ENCODE assay signal across 16 cellular contexts in the genomic region with DNA sequence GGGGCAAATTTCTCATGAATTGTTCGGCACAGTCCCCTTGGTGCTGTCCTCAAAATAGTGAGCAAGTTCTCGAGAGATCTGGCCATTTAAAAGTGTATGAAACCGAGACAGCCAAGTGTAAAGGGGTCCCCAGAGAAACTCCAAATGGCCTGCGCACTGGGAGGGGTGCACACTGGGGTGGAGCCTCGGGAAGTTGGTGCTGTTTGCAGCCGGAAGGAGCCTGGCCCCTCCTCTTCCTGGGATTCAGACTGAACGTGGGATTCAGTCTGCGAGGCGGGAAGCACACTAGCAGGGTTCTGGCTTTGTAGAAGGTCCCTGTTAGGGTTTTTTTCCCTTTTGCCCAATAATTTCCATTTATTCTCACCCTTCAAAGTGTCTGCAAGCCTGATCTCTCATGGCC. TPM values are rescaled to one million over a fixed set of nuclear protein-coding genes. Genes with fewer than 3 reads are reported as not detected.
DNase-seq lines count a peak whose midpoint lies in the region; ATAC-seq and TF ChIP-seq lines count a peak whose summit lies in the region.
"Had no signal": no experiment of that assay in that cellular context is flagged by ENCODE, and none has a peak within 500 bp of the region (broad histone marks: within the 10 kb centered on the region; RNA-seq: fewer than 3 reads in every experiment).

No MANE protein-coding gene starts in this region.

- H3K27me3 Mint-ChIP-seq in glutamatergic neuron (ENCODE audit: unreplicated experiment) = peaks cover 10% of the 10 kb centered on the region

- peaks cover 0 to 32% (median 14%) of the 10 kb centered on the region in 12 donors for H3K4me1 ChIP-seq in heart left ventricle
- H3K4me1 ChIP-seq in right cardiac atrium (ENCODE audit: control insufficient read depth, insufficient read depth, low read length) = peaks cover 6% of the 10 kb centered on the region
- H3K4me1 ChIP-seq in psoas muscle = no peaks in the 10 kb centered on the region
- H3K4me1 ChIP-seq: Peyer's patch had no signal

- no peaks in the 10 kb centered on the region for H3K36me3 ChIP-seq in heart left ventricle
- no peaks in the 10 kb centered on the region for H3K36me3 ChIP-seq in psoas muscle (ENCODE audit: insufficient read depth in 1 of 2, low read depth in 1 of 2)
- H3K36me3 ChIP-seq: MG63, Peyer's patch had no signal

- H3K27me3 ChIP-seq in heart left ventricle (no peaks in the 10 kb centered on the region), right cardiac atrium (ENCODE audit: control insufficient read depth, insufficient read depth) (no peaks in the 10 kb centered on the region), psoas muscle (ENCODE audit: insufficient read depth in 3 of 3, low read length in 2 of 3) (no peaks in the 10 kb centered on the region)
- H3K27me3 ChIP-seq: MG63, Peyer's patch had no signal

- H3K27ac Mint-ChIP-seq in glutamatergic neuron (ENCODE audit: unreplicated experiment) = no peak overlapping the region

- 36 to 58% (median 44%) methylated on average over 7 to 9 of the region's 9 CpGs for WGBS in heart left ventricle, 4 donors
- WGBS in right cardiac atrium = 45% methylated on average over 9 of the region's 9 CpGs
- 39 to 49% (median 43%) methylated on average over 7 to 9 of the region's 9 CpGs for WGBS in psoas muscle, 3 donors

- peak overlapping the region in 10 of 12 donors; percentile 10 to 79 (median 70) for H3K27ac ChIP-seq in heart left ventricle
- H3K27ac ChIP-seq in right cardiac atrium (ENCODE audit: low read length) = peak overlapping the region; percentile 44
- H3K27ac ChIP-seq in psoas muscle = peak overlapping the region; percentile 41
- H3K27ac ChIP-seq: Peyer's patch had no signal

- TF ChIP-seq CTCF in heart left ventricle (IDR thresholded peaks at IDR 0.05) = no peak
- no peak for TF ChIP-seq CTCF in glutamatergic neuron (IDR thresholded peaks at IDR 0.05; ENCODE audit: partially characterized antibody, unreplicated experiment)
- TF ChIP-seq CTCF in psoas muscle (IDR thresholded peaks at IDR 0.05) = no peak

- ATAC-seq in heart left ventricle (peak in 3 of 4 donors; percentile 76 to 87 (median 86)), Right ventricle myocardium inferior (no peak), right cardiac atrium (peak; percentile 82 to 92), psoas muscle (no peak), HG03432 (IDR thresholded peaks at IDR 0.05; ENCODE audit: unreplicated experiment) (no peak)

- peaks cover 32% of the 10 kb centered on the region for H3K4me1 Mint-ChIP-seq in glutamatergic neuron (ENCODE audit: low read depth, unreplicated experiment)

- H3K9me3 Mint-ChIP-seq in glutamatergic neuron (ENCODE audit: unreplicated experiment) = peaks cover 4% of the 10 kb centered on the region

- H3K4me3 ChIP-seq in heart left ventricle (no peak overlapping the region), right cardiac atrium (ENCODE audit: low read length) (no peak overlapping the region), psoas muscle (no peak overlapping the region)
- H3K4me3 ChIP-seq: MG63, Peyer's patch had no signal

- DNase-seq in heart left ventricle = peak in 4 of 5 donors; percentile 58 to 68 (median 62)
- DNase-seq in Right ventricle myocardium inferior (ENCODE audit: missing footprints) = no peak
- no peak for DNase-seq in glutamatergic neuron
- DNase-seq in right cardiac atrium = peak; percentile 54 to 66 (median 63)
- peak; percentile 18 to 61 for DNase-seq in psoas muscle
- no peak for DNase-seq in DMS153 treated with DMSO at 0.1 percent for 48 hours (lab: John Stamatoyannopoulos, UW; ENCODE audit: unreplicated experiment)
- no peak for DNase-seq in NCI-H187 (lab: John Stamatoyannopoulos, UW)
- DNase-seq: Calu3, KG1, MG63, NCI-H2029 treated with DMSO at 0.1 percent for 48 hours, NCI-H2227 treated with DMSO at 0.1 percent for 48 hours, NCI-H69, OCI-M1, Peyer's patch had no signal

- intact Hi-C loops in heart left ventricle (cut with DNase I) = no loop called here
- intact Hi-C loops in Right ventricle myocardium inferior (cut with DNase I) = loop anchor here (5.0 kb wide), 1 partner anchor 49 kb away; a partner anchor contains a TSS
- intact Hi-C loops in right cardiac atrium (cut with DNase I) = no loop called here
- intact Hi-C loops in psoas muscle (cut with DNase I) = no loop called here

- H3K36me3 Mint-ChIP-seq in glutamatergic neuron (ENCODE audit: unreplicated experiment) = no peaks in the 10 kb centered on the region

- peak in 1 of 2 donors; percentile 35 for TF ChIP-seq POLR2A in heart left ventricle (IDR thresholded peaks at IDR 0.05)

- H3K9me3 ChIP-seq in heart left ventricle (no peaks in the 10 kb centered on the region), right cardiac atrium (ENCODE audit: control insufficient read depth, low read length) (no peaks in the 10 kb centered on the region), psoas muscle (no peaks in the 10 kb centered on the region)
- H3K9me3 ChIP-seq: MG63, Peyer's patch had no signal

- peak overlapping the region; percentile 16 for H3K4me3 Mint-ChIP-seq in glutamatergic neuron (ENCODE audit: unreplicated experiment)

RNA-seq across cellular contexts. Expression of a gene that starts 48.8 kb away (rescaled TPM):
- total RNA-seq in heart left ventricle (1 to 10 TPM; 2.9 to 9.5 (median 7.7) TPM), Right ventricle myocardium inferior (5.4 TPM), glutamatergic neuron (ENCODE audit: unreplicated experiment) (17.0 TPM), right cardiac atrium (10 to 100 TPM in 3 of 4 donors, 1 to 10 TPM in 1; 8.6 to 11.8 (median 10.6) TPM), psoas muscle (1 to 10 TPM; 2.6 to 5.3 (median 3.5) TPM)
- polyA plus RNA-seq in heart left ventricle (1 to 10 TPM; 3.6 to 6.3 TPM), right cardiac atrium (8.5 TPM), psoas muscle (1 to 10 TPM; 1.1 to 5.3 (median 3.5) TPM)

Comparison
In these comparisons a context has a peak if more than half of its experiments do, and no peak if none do; other contexts are left out.
1. ATAC-seq: peak in heart left ventricle (3 of 4) and right cardiac atrium (2 of 2); none in Right ventricle myocardium inferior (single experiment), psoas muscle (0 of 4) and HG03432 (single experiment).
2. DNase-seq: peak in heart left ventricle (4 of 5), right cardiac atrium (3 of 3) and psoas muscle (2 of 2); none in Right ventricle myocardium inferior (single experiment), glutamatergic neuron (single experiment), DMS153 treated with DMSO at 0.1 percent for 48 hours (single experiment) and NCI-H187 (0 of 2).
3. Peak in every context shown above with its lines, with median percentiles within 50 percentile points of each other: H3K27ac ChIP-seq.